ENCODE assay signal across 1 cellular context in genomic region chr13:54301085-54301484, GRCh38.
TF ChIP-seq lines count a peak whose summit lies in the region.

No MANE protein-coding gene starts in this region.

TF ChIP-seq in Ishikawa, 13 proteins besides CTCF, POLR2A, EP300 and RAD21 (continued from another document):
- no peak for TF ChIP-seq REST (IDR thresholded peaks at IDR 0.05; ENCODE audit: low read depth)
- no peak for TF ChIP-seq ZBTB7A (IDR thresholded peaks at IDR 0.05; ENCODE audit: low read depth)
TF ChIP-seq in Ishikawa: peak in this region for 0.
